In the genomic region with DNA sequence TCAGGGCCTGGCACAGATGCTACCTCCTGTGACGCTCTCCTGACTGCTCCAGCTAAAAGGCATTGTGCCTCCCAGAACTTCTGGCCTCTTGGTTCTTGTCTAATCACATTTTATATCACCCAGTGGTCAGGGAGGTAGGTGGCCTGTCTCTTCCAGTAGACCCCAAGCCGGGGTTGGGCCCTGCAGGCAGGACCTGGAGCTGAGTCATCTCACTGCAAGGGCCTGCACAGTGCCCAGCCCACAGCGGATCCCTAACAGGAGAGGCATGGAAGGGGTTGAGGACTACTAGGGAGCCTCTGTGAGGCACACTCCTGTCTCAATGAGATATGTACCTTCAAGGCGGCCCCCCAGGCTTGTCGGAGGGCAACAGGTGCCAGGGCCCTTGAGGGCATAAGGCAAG, we compare ENCODE assay signal across 1 cellular context.
TF ChIP-seq lines count a peak whose summit lies in the region.

No MANE protein-coding gene starts in this region.

TF ChIP-seq in HCT116, 20 proteins besides CTCF, POLR2A, EP300 and RAD21 (continued from another document):
- TF ChIP-seq, protein P1, sequence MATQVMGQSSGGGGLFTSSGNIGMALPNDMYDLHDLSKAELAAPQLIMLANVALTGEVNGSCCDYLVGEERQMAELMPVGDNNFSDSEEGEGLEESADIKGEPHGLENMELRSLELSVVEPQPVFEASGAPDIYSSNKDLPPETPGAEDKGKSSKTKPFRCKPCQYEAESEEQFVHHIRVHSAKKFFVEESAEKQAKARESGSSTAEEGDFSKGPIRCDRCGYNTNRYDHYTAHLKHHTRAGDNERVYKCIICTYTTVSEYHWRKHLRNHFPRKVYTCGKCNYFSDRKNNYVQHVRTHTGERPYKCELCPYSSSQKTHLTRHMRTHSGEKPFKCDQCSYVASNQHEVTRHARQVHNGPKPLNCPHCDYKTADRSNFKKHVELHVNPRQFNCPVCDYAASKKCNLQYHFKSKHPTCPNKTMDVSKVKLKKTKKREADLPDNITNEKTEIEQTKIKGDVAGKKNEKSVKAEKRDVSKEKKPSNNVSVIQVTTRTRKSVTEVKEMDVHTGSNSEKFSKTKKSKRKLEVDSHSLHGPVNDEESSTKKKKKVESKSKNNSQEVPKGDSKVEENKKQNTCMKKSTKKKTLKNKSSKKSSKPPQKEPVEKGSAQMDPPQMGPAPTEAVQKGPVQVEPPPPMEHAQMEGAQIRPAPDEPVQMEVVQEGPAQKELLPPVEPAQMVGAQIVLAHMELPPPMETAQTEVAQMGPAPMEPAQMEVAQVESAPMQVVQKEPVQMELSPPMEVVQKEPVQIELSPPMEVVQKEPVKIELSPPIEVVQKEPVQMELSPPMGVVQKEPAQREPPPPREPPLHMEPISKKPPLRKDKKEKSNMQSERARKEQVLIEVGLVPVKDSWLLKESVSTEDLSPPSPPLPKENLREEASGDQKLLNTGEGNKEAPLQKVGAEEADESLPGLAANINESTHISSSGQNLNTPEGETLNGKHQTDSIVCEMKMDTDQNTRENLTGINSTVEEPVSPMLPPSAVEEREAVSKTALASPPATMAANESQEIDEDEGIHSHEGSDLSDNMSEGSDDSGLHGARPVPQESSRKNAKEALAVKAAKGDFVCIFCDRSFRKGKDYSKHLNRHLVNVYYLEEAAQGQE (IDR thresholded peaks at IDR 0.05; ENCODE audit: low read depth) = no peak
